Comparison of ENCODE assay signal across 22 cellular contexts in genomic region chr11:115884800-115885445, GRCh38.
DNase-seq lines count a peak whose midpoint lies in the region; ATAC-seq and TF ChIP-seq lines count a peak whose summit lies in the region.
"Had no signal": no experiment of that assay in that cellular context is flagged by ENCODE, and none has a peak within 500 bp of the region (broad histone marks: within the 10 kb centered on the region; RNA-seq: fewer than 3 reads in every experiment).

No MANE protein-coding gene starts in this region.

- no peaks in the 10 kb centered on the region for H3K36me3 Mint-ChIP-seq in dendritic cell treated with granulocyte-macrophage colony-stimulating factor and Interleukin-4, amounts not matched to agents 40 ng/mL and 50 ng/mL, for 4 days (ENCODE audit: low read depth)
- peaks cover 22% of the 10 kb centered on the region for H3K36me3 Mint-ChIP-seq in nephron progenitor cell (ENCODE audit: low read depth)
- H3K36me3 Mint-ChIP-seq in immature natural killer cell = no peaks in the 10 kb centered on the region
- H3K36me3 Mint-ChIP-seq: CD8-positive, alpha-beta T cell had no signal

- intact Hi-C loops in heart right ventricle (cut with DNase I) = no loop called here
- intact Hi-C loops in cardiac septum (cut with DNase I) = no loop called here
- intact Hi-C loops in dendritic cell treated with granulocyte-macrophage colony-stimulating factor and Interleukin-4, amounts not matched to agents 40 ng/mL and 50 ng/mL, for 4 days (cut with micrococcal nuclease) = no loop called here

- no peak for TF ChIP-seq RAD21 in SK-N-SH (IDR thresholded peaks at IDR 0.05; ENCODE audit: low read length)

- peak overlapping the region in 7 of 10 donors; percentile 14 to 79 (median 32) for H3K27ac ChIP-seq in heart right ventricle
- no peak overlapping the region for H3K27ac ChIP-seq in SK-N-SH (ENCODE audit: low read depth in 2 of 2, low read length in 1 of 2)
- H3K27ac ChIP-seq: HL-60 had no signal

- H3K4me3 Mint-ChIP-seq in dendritic cell treated with granulocyte-macrophage colony-stimulating factor and Interleukin-4, amounts not matched to agents 40 ng/mL and 50 ng/mL, for 4 days = no peak overlapping the region
- no peak overlapping the region for H3K4me3 Mint-ChIP-seq in nephron progenitor cell
- H3K4me3 Mint-ChIP-seq in immature natural killer cell = no peak overlapping the region
- H3K4me3 Mint-ChIP-seq: CD8-positive, alpha-beta T cell had no signal

- H3K9ac ChIP-seq in SK-N-SH = no peak overlapping the region

- CTCF ChIA-PET in SK-N-SH (lab: Yijun Ruan, JAX) = interaction anchor here (1.5 kb wide), 1 partner anchor 15 kb away, joined by 4 read pairs; no protein-coding TSS in a partner anchor

- H3K36me3 ChIP-seq in heart right ventricle (no peaks in the 10 kb centered on the region), SK-N-SH (replicated peaks in 1 of 2; ENCODE audit: control insufficient read depth in 1 of 2, insufficient read depth in 2 of 2, low read length in 1 of 2) (no peaks in the 10 kb centered on the region)
- H3K36me3 ChIP-seq: BLaER1 treated with 17β-estradiol and CSF1 and Interleukin-3, amounts not matched to agents 10 nM and 100 nM had no signal

- no peak for TF ChIP-seq EP300 in SK-N-SH (IDR thresholded peaks at IDR 0.05; ENCODE audit: borderline replicate concordance in 1 of 2, low read depth in 1 of 2, low read length in 1 of 2)

- TF ChIP-seq CTCF in heart right ventricle (IDR thresholded peaks at IDR 0.05) (no peak), nephron progenitor cell (IDR thresholded peaks at IDR 0.05) (no peak), SK-N-SH (IDR thresholded peaks at IDR 0.05) (no peak)

- H3K9me3 ChIP-seq in heart right ventricle = peaks cover 0 to 24% (median 3%) of the 10 kb centered on the region in 11 donors
- H3K9me3 ChIP-seq in SK-N-SH = no peaks in the 10 kb centered on the region

- H3K27me3 Mint-ChIP-seq in dendritic cell treated with granulocyte-macrophage colony-stimulating factor and Interleukin-4, amounts not matched to agents 40 ng/mL and 50 ng/mL, for 4 days = peaks cover 7% of the 10 kb centered on the region
- peaks cover 4% of the 10 kb centered on the region for H3K27me3 Mint-ChIP-seq in nephron progenitor cell (ENCODE audit: low read depth, poor library complexity)
- H3K27me3 Mint-ChIP-seq in immature natural killer cell (ENCODE audit: low read depth in 3 of 3) = peaks cover 1 to 2% (median 2%) of the 10 kb centered on the region in 3 donors

- peaks cover 6% of the 10 kb centered on the region for H3K4me1 Mint-ChIP-seq in dendritic cell treated with granulocyte-macrophage colony-stimulating factor and Interleukin-4, amounts not matched to agents 40 ng/mL and 50 ng/mL, for 4 days (ENCODE audit: low read depth)
- H3K4me1 Mint-ChIP-seq in nephron progenitor cell (peaks cover 41% of the 10 kb centered on the region), immature natural killer cell (no peaks in the 10 kb centered on the region)

- ATAC-seq in heart right ventricle = peak in 5 of 8 donors; percentile 20 to 72 (median 56)
- ATAC-seq: CD8-positive, alpha-beta T cell had no signal

- 63 to 65% methylated on average over 4 of the region's 4 CpGs for WGBS in heart right ventricle, 2 donors
- WGBS in SK-N-SH (ENCODE audit: low lambda C conversion rate) = 61% methylated on average over 4 of the region's 4 CpGs

- H3K27me3 ChIP-seq in heart right ventricle (peaks cover 0 to 3% (median 0%) of the 10 kb centered on the region in 7 donors), SK-N-SH (ENCODE audit: insufficient read depth) (no peaks in the 10 kb centered on the region)
- H3K27me3 ChIP-seq: BLaER1 treated with 17β-estradiol and CSF1 and Interleukin-3, amounts not matched to agents 10 nM and 100 nM had no signal

- POLR2A ChIA-PET in SK-N-SH (lab: Yijun Ruan, JAX) = no interaction called here

- no peak for DNase-seq in heart right ventricle
- DNase-seq in cardiac septum (ENCODE audit: low spot score) = no peak
- DNase-seq in nephron progenitor cell = no peak
- DNase-seq in inferior parietal cortex (ENCODE audit: extremely low spot score) = no peak
- DNase-seq in SK-N-SH = no peak
- no peak for DNase-seq in activated naive CD4-positive, alpha-beta T cell treated with Interleukin-2 at 50 U/mL for 16 hours
- DNase-seq in immature natural killer cell = no peak
- DNase-seq: 8988T; Calu3; CD8-positive, alpha-beta T cell; DMS153; GOT3; HCEC 1CT; KG1; NCI-H1092; NCI-H146; NCI-H226; NCI-H524; NCI-H774 had no signal

- no peak overlapping the region for H2AFZ ChIP-seq in SK-N-SH (ENCODE audit: low read depth)

- no peak overlapping the region for H3K4me2 ChIP-seq in SK-N-SH

- peaks cover 23% of the 10 kb centered on the region for H3K9me3 Mint-ChIP-seq in dendritic cell treated with granulocyte-macrophage colony-stimulating factor and Interleukin-4, amounts not matched to agents 40 ng/mL and 50 ng/mL, for 4 days
- H3K9me3 Mint-ChIP-seq in nephron progenitor cell = peaks cover 30% of the 10 kb centered on the region
- H3K9me3 Mint-ChIP-seq in immature natural killer cell = peaks cover 0 to 10% (median 4%) of the 10 kb centered on the region in 6 donors

- H3K79me2 ChIP-seq in SK-N-SH (ENCODE audit: insufficient read depth) = no peaks in the 10 kb centered on the region

- peaks cover 0 to 33% (median 19%) of the 10 kb centered on the region in 9 donors for H3K4me1 ChIP-seq in heart right ventricle
- no peaks in the 10 kb centered on the region; a peak in 1 of 4 replicates for H3K4me1 ChIP-seq in SK-N-SH (ENCODE audit: control insufficient read depth in 1 of 2, insufficient read depth in 2 of 2, low read depth in 1 of 2, low read length in 1 of 2)

- H3F3A ChIP-seq in SK-N-SH (replicated peaks; ENCODE audit: insufficient read depth) = no peaks in the 10 kb centered on the region

- no peaks in the 10 kb centered on the region for H4K20me1 ChIP-seq in SK-N-SH (ENCODE audit: insufficient read depth)
- H4K20me1 ChIP-seq: BLaER1 treated with 17β-estradiol and CSF1 and Interleukin-3, amounts not matched to agents 10 nM and 100 nM had no signal

- H3K9me2 ChIP-seq in SK-N-SH = no peaks in the 10 kb centered on the region

- no peak overlapping the region for H3K4me3 ChIP-seq in heart right ventricle
- no peak overlapping the region for H3K4me3 ChIP-seq in SK-N-SH (ENCODE audit: low read depth in 2 of 2, low read length in 1 of 2)
- H3K4me3 ChIP-seq: BLaER1 treated with 17β-estradiol and CSF1 and Interleukin-3, amounts not matched to agents 10 nM and 100 nM had no signal

- peak overlapping the region; percentile 37 for H3K27ac Mint-ChIP-seq in dendritic cell treated with granulocyte-macrophage colony-stimulating factor and Interleukin-4, amounts not matched to agents 40 ng/mL and 50 ng/mL, for 4 days
- H3K27ac Mint-ChIP-seq in nephron progenitor cell (peak overlapping the region; percentile 94), immature natural killer cell (no peak overlapping the region)
- H3K27ac Mint-ChIP-seq: CD8-positive, alpha-beta T cell had no signal

TF ChIP-seq in SK-N-SH, 30 proteins besides CTCF, POLR2A, EP300 and RAD21 (continues in another document):
- no peak for TF ChIP-seq YY1 (IDR thresholded peaks at IDR 0.05; ENCODE audit: low read depth)
- TF ChIP-seq JUND (IDR thresholded peaks at IDR 0.05) = no peak
- TF ChIP-seq RXRA (IDR thresholded peaks at IDR 0.05; ENCODE audit: borderline replicate concordance, low read depth) = no peak
- TF ChIP-seq GABPA (IDR thresholded peaks at IDR 0.05; ENCODE audit: low read depth) = no peak
- TF ChIP-seq POLR2AphosphoS5 (IDR thresholded peaks at IDR 0.05; ENCODE audit: low read depth, low read length) = no peak
- no peak for TF ChIP-seq IRF3 (IDR thresholded peaks at IDR 0.05; ENCODE audit: low read depth, low read length)
- TF ChIP-seq RFX5 (IDR thresholded peaks at IDR 0.05; ENCODE audit: low read length) = no peak
- no peak for TF ChIP-seq CHD2 (IDR thresholded peaks at IDR 0.05; ENCODE audit: low read length, partially characterized antibody)
- no peak for TF ChIP-seq EZH2phosphoT487 (IDR thresholded peaks at IDR 0.05; ENCODE audit: borderline replicate concordance, low read depth)
- no peak for TF ChIP-seq PBX3 (IDR thresholded peaks at IDR 0.05)

Comparison
In these comparisons a context has a peak if more than half of its experiments do, and no peak if none do; other contexts are left out.
1. H3K27ac ChIP-seq: peak in heart right ventricle (7 of 10); none in SK-N-SH (0 of 2).
2. H3K27ac Mint-ChIP-seq: peak in dendritic cell treated with granulocyte-macrophage colony-stimulating factor and Interleukin-4, amounts not matched to agents 40 ng/mL and 50 ng/mL, for 4 days (single experiment) and nephron progenitor cell (single experiment); none in immature natural killer cell (0 of 6).